Comparison of ENCODE assay signal across 8 cellular contexts in genomic region chr17:45051720-45052051, GRCh38. TPM values are rescaled to one million over a fixed set of nuclear protein-coding genes. Genes with fewer than 3 reads are reported as not detected.
DNase-seq lines count a peak whose midpoint lies in the region; ATAC-seq, FAIRE-seq and TF ChIP-seq lines count a peak whose summit lies in the region.
"Not testable (repeated sequence)": the region's sequence is repeated elsewhere in the genome, so short reads cannot be mapped to it uniquely, and the experiment has no call there.

No MANE protein-coding gene starts in this region.

- H3K4me2 ChIP-seq in BLaER1: 0 out of 2 replicates have a peak overlapping the region, but pooled peaks have one; percentile 91
- not testable (repeated sequence) for H3K4me2 ChIP-seq in SU-DHL-6 (ENCODE audit: low read depth, low read length, poor library complexity, severe bottlenecking)
- H3K4me2 ChIP-seq in H1 (ENCODE audit: insufficient read depth in 1 of 2, low read depth in 2 of 2, low read length in 2 of 2): peak overlapping the region in 1 of 2 experiments; percentile 80; a peak in 1 of 4 replicates

- CTCF ChIA-PET in H1 (lab: Charles Lee; ENCODE audit: partially characterized antibody): not testable (repeated sequence)

- H3K9me3 Mint-ChIP-seq in activated naive CD8-positive, alpha-beta T cell treated with anti-CD3 and anti-CD28 coated beads, Interleukin-2, amount 10 ng/mL, durations not matched to agents 7 days and 5 days: not testable (repeated sequence)

- TF ChIP-seq CTCF in SU-DHL-6 (IDR thresholded peaks at IDR 0.05; ENCODE audit: insufficient read depth, low read length, poor library complexity, severe bottlenecking); H1 (IDR thresholded peaks at IDR 0.05; ENCODE audit: control extremely low read depth in 1 of 3, insufficient read depth in 1 of 3, low read depth in 1 of 3, low read length in 3 of 3); pancreas (IDR thresholded peaks at IDR 0.05): not testable (repeated sequence)

- not testable (repeated sequence) for ATAC-seq in activated naive CD8-positive, alpha-beta T cell treated with anti-CD3 and anti-CD28 coated beads, Interleukin-2, amount 10 ng/mL, durations not matched to agents 7 days and 5 days (ENCODE audit: low read depth); pancreas

- H3K27ac Mint-ChIP-seq in activated naive CD8-positive, alpha-beta T cell treated with anti-CD3 and anti-CD28 coated beads, Interleukin-2, amount 10 ng/mL, durations not matched to agents 7 days and 5 days: peak overlapping the region; percentile 89

- H3K9ac ChIP-seq in BLaER1; H1 (replicated peaks in 1 of 4; ENCODE audit: extremely low read depth in 1 of 4, low read depth in 3 of 4, low read length in 3 of 4): not testable (repeated sequence)
- H3K9ac ChIP-seq in SU-DHL-6 (ENCODE audit: low read length) (peak overlapping the region; percentile 89), iPS-18a (ENCODE audit: low read length) (peak overlapping the region; percentile 69)

- not testable (repeated sequence) for H2BK120ac ChIP-seq in H1 (replicated peaks; ENCODE audit: low read depth, low read length)

- not testable (repeated sequence) for TF ChIP-seq RAD21 in H1 (IDR thresholded peaks at IDR 0.05 in 1 of 2, conservative IDR thresholded peaks at IDR 0.05 in 1 of 2; ENCODE audit: low read depth in 2 of 2, low read length in 2 of 2)

- H3K79me2 ChIP-seq in SU-DHL-6 (ENCODE audit: insufficient read depth, low read length) (peaks cover 40% of the 10 kb centered on the region), H1 (ENCODE audit: control insufficient read depth in 1 of 2, insufficient read depth in 2 of 2, low read length in 2 of 2) (peaks cover 0 to 26% of the 10 kb centered on the region in 2 experiments; a peak in 2 of 4 replicates)

- H3K4me1 ChIP-seq in BLaER1 (peaks cover 43% of the 10 kb centered on the region), pancreas (peaks cover 0 to 12% (median 0%) of the 10 kb centered on the region in 3 donors)
- not testable (repeated sequence) for H3K4me1 ChIP-seq in H1 (replicated peaks in 1 of 4; ENCODE audit: control insufficient read depth in 3 of 4, insufficient read depth in 4 of 4, low read length in 3 of 4); iPS-18a (ENCODE audit: control insufficient read depth, low read depth, low read length); thymus (ENCODE audit: control insufficient read depth, insufficient read depth, low read length)

- peaks cover 22% of the 10 kb centered on the region for H3F3A ChIP-seq in SU-DHL-6 (ENCODE audit: insufficient read depth)

- H3K27me3 ChIP-seq in BLaER1; SU-DHL-6 (ENCODE audit: low read length); H1 (replicated peaks in 1 of 4; ENCODE audit: control insufficient read depth in 3 of 4, extremely low read depth in 1 of 4, insufficient read depth in 3 of 4, low read length in 3 of 4); iPS-18a (ENCODE audit: control insufficient read depth, insufficient read depth, low read length); pancreas; thymus (ENCODE audit: control insufficient read depth, insufficient read depth): not testable (repeated sequence)

- not testable (repeated sequence) for TF ChIP-seq POLR2A in H1 (IDR thresholded peaks at IDR 0.05; ENCODE audit: control extremely low read depth in 1 of 2, low read depth in 2 of 2, low read length in 2 of 2)

- not testable (repeated sequence) for H3K56ac ChIP-seq in H1 (replicated peaks; ENCODE audit: insufficient read length, low read depth, low read length)

- not testable (repeated sequence) for H2BK12ac ChIP-seq in H1 (ENCODE audit: low read depth, low read length)

- H3K9me2 ChIP-seq in SU-DHL-6 (replicated peaks; ENCODE audit: insufficient read depth, low read length): not testable (repeated sequence)

- H3K4me3 Mint-ChIP-seq in activated naive CD8-positive, alpha-beta T cell treated with anti-CD3 and anti-CD28 coated beads, Interleukin-2, amount 10 ng/mL, durations not matched to agents 7 days and 5 days: not testable (repeated sequence)

- peaks cover 25% of the 10 kb centered on the region for H3K4me1 Mint-ChIP-seq in activated naive CD8-positive, alpha-beta T cell treated with anti-CD3 and anti-CD28 coated beads, Interleukin-2, amount 10 ng/mL, durations not matched to agents 7 days and 5 days

- not testable (repeated sequence) for H3K79me1 ChIP-seq in H1 (ENCODE audit: low read depth, low read length)

- not testable (repeated sequence) for H4K91ac ChIP-seq in H1 (replicated peaks; ENCODE audit: insufficient read length, low read length)

- peaks cover 10% of the 10 kb centered on the region for H3K36me3 Mint-ChIP-seq in activated naive CD8-positive, alpha-beta T cell treated with anti-CD3 and anti-CD28 coated beads, Interleukin-2, amount 10 ng/mL, durations not matched to agents 7 days and 5 days

- H3K27ac ChIP-seq in BLaER1; H1 (ENCODE audit: low read depth, low read length); iPS-18a (ENCODE audit: low read length); thymus (ENCODE audit: low read depth): not testable (repeated sequence)
- H3K27ac ChIP-seq in SU-DHL-6 (ENCODE audit: low read depth, low read length): peak overlapping the region; percentile 91
- H3K27ac ChIP-seq in pancreas: peak overlapping the region in 2 of 4 donors; percentile 65 to 66

- POLR2A ChIA-PET in activated naive CD8-positive, alpha-beta T cell treated with anti-CD3 and anti-CD28 coated beads, Interleukin-2, amount 10 ng/mL, durations not matched to agents 7 days and 5 days (lab: Charles Lee): interaction anchor here (1.9 to 4.7 kb wide), 2 partner anchors 10 to 97 kb away, joined by 5 to 64 read pairs; partner anchors contain the start of genes HEXIM1 and NMT1
- POLR2A ChIA-PET in H1 (lab: Charles Lee; ENCODE audit: partially characterized antibody): interaction anchor here (1.0 to 4.7 kb wide), 7 partner anchors 9 to 109 kb away, joined by 3 to 51 read pairs (median 4); partner anchors contain the start of genes HEXIM2 and NMT1

- H3K4ac ChIP-seq in H1 (replicated peaks; ENCODE audit: insufficient read length, low read depth, low read length): not testable (repeated sequence)

- peaks cover 14% of the 10 kb centered on the region; the same call in 1 of the 2 replicates for H4K20me1 ChIP-seq in BLaER1
- not testable (repeated sequence) for H4K20me1 ChIP-seq in SU-DHL-6 (ENCODE audit: low read depth, low read length); H1 (replicated peaks in 1 of 2; ENCODE audit: control insufficient read depth in 1 of 2, insufficient read depth in 2 of 2, low read length in 2 of 2)

- FAIRE-seq in H1 (lab: Jason Lieb, UNC); pancreas (lab: Jason Lieb, UNC): not testable (repeated sequence)

- peaks cover 11% of the 10 kb centered on the region; the same call in 1 of the 2 replicates for H3K36me3 ChIP-seq in BLaER1
- not testable (repeated sequence) for H3K36me3 ChIP-seq in SU-DHL-6 (ENCODE audit: low read length); H1 (ENCODE audit: control insufficient read depth in 2 of 4, insufficient read depth in 4 of 4, low read length in 3 of 4); iPS-18a (ENCODE audit: control insufficient read depth, low read depth, low read length); pancreas; thymus (ENCODE audit: control insufficient read depth, insufficient read depth)

- intact Hi-C loops in pancreas (cut with DNase I): not testable (repeated sequence)

- H3K23ac ChIP-seq in H1 (ENCODE audit: insufficient read length): not testable (repeated sequence)

- not testable (repeated sequence) for H3K9me3 ChIP-seq in BLaER1; SU-DHL-6 (ENCODE audit: insufficient read depth, low read length); H1 (ENCODE audit: insufficient read depth in 2 of 2, low read depth in 1 of 2, low read length in 1 of 2); iPS-18a (ENCODE audit: control insufficient read depth, low read depth, low read length); pancreas; thymus (ENCODE audit: control insufficient read depth)

- H2AK5ac ChIP-seq in H1 (ENCODE audit: low read depth, low read length): not testable (repeated sequence)

- H2AFZ ChIP-seq in SU-DHL-6 (ENCODE audit: low read depth, low read length, severe bottlenecking); H1 (ENCODE audit: low read length): not testable (repeated sequence)

- not testable (repeated sequence) for H3K18ac ChIP-seq in H1 (ENCODE audit: extremely low read depth, low read length)

- not testable (repeated sequence) for H2BK20ac ChIP-seq in H1 (ENCODE audit: low read length)

- not testable (repeated sequence) for H3K14ac ChIP-seq in H1 (ENCODE audit: insufficient read length)

- H2BK5ac ChIP-seq in H1 (ENCODE audit: low read depth, low read length): not testable (repeated sequence)

- not testable (repeated sequence) for TF ChIP-seq EP300 in H1 (IDR thresholded peaks at IDR 0.05; ENCODE audit: borderline replicate concordance in 1 of 2, low read depth in 2 of 2, low read length in 2 of 2)

- H3K27me3 Mint-ChIP-seq in activated naive CD8-positive, alpha-beta T cell treated with anti-CD3 and anti-CD28 coated beads, Interleukin-2, amount 10 ng/mL, durations not matched to agents 7 days and 5 days: not testable (repeated sequence)

- not testable (repeated sequence) for H4K5ac ChIP-seq in H1 (ENCODE audit: insufficient read length, low read depth, low read length)

- H3K4me3 ChIP-seq in BLaER1: peak overlapping the region; percentile 71
- peak overlapping the region; percentile 69; the same call in 1 of the 2 replicates for H3K4me3 ChIP-seq in Jurkat, Clone E6-1 (ENCODE audit: low read length)
- peak overlapping the region; percentile 82 for H3K4me3 ChIP-seq in SU-DHL-6 (ENCODE audit: insufficient read depth, low read length, poor library complexity, severe bottlenecking)
- H3K4me3 ChIP-seq in H1 (ENCODE audit: extremely low read depth in 1 of 4, insufficient read depth in 2 of 4, low read depth in 3 of 4, low read length in 4 of 4): peak overlapping the region in 2 of 4 experiments; percentile 53 to 75; a peak in 3 of 8 replicates
- H3K4me3 ChIP-seq in iPS-18a (ENCODE audit: low read length): not testable (repeated sequence)
- peak overlapping the region in 3 of 4 donors; percentile 36 to 63 (median 46) for H3K4me3 ChIP-seq in pancreas
- H3K4me3 ChIP-seq in thymus (ENCODE audit: low read length): peak overlapping the region; percentile 86

- not testable (repeated sequence) for H3K23me2 ChIP-seq in H1 (ENCODE audit: low read depth, low read length)

- H4K8ac ChIP-seq in H1 (ENCODE audit: extremely low read depth, insufficient read depth, low read length): not testable (repeated sequence)

- H2BK15ac ChIP-seq in H1 (ENCODE audit: low read length): not testable (repeated sequence)

- no CpG with 5 or more reads among the region's 54 CpGs for whole genome bisulfite sequencing in H1 (ENCODE audit: extremely low coverage in 1 of 2, insufficient coverage in 1 of 2, insufficient read length in 1 of 2, insufficient replicate concordance in 2 of 2, low coverage in 1 of 2, low lambda C conversion rate in 2 of 2, missing lambda C conversion rate in 1 of 2), 2 experiments
- WGBS in pancreas, 2 donors: 8% methylated on average over 2 of the region's 54 CpGs; no CpG with 5 or more reads in 1 of the 2 donors
- 4% methylated on average over 4 of the region's 54 CpGs for WGBS in thymus

- not testable (repeated sequence) for DNase-seq in Jurkat, Clone E6-1 (ENCODE audit: low read depth, low spot score); activated naive CD8-positive, alpha-beta T cell treated with anti-CD3 and anti-CD28 coated beads, Interleukin-2, amount 10 ng/mL, durations not matched to agents 7 days and 5 days; H1 (ENCODE audit: low read depth in 1 of 2, low spot score in 2 of 2); pancreas

RNA-seq across cellular contexts. Expression of gene DCAKD, which starts 0.3 kb away (rescaled TPM):
- polyA plus RNA-seq in Jurkat, Clone E6-1 (2012; ENCODE audit: insufficient read depth, insufficient read length): 47.0 TPM
- 10 to 100 TPM; 35.5 TPM for total RNA-seq in activated naive CD8-positive, alpha-beta T cell treated with anti-CD3 and anti-CD28 coated beads, Interleukin-2, amount 10 ng/mL, durations not matched to agents 7 days and 5 days
- total RNA-seq in H1 (2021; fragmentation: NEBNext Ultra II Directional; extraction: Animal tissue kit (Norgen Biotek cat#: 25700)): 33.7 and 35.6 TPM in 2 replicates
- polyA plus RNA-seq in H1 (2011; rRNA removed) (52.9 and 61.8 TPM in 2 replicates), pancreas (10 to 100 TPM in 1 of 2 donors, 1 to 10 TPM in 1; 9.8 to 14.1 TPM), thymus (24.7 TPM)
- 38.7 TPM for polyA plus RNA-seq in H1 (2011; cell fraction: cytosol; rRNA removed)
- polyA plus RNA-seq in H1 (2011; cell fraction: nucleus; rRNA removed): 50.3 TPM
- 35.6 to 46.5 TPM (median 40.8 TPM) in 4 replicates for polyA plus RNA-seq in H1 (2012, experiment 1 of 2)
- 33.9 TPM for polyA plus RNA-seq in H1 (2012, experiment 2 of 2)
- 25.6 TPM for polyA plus RNA-seq in H1 (2013, experiment 1 of 2)
- 23.7 TPM for polyA plus RNA-seq in H1 (2013, experiment 2 of 2)
- 38.0 and 42.8 TPM in 2 replicates for polyA minus RNA-seq in H1 (2011; rRNA and poly(A)+ RNA removed)
- 40.1 TPM for polyA minus RNA-seq in H1 (2011; cell fraction: cytosol; rRNA and poly(A)+ RNA removed)
- 25.0 TPM for polyA minus RNA-seq in H1 (2011; cell fraction: nucleus; rRNA and poly(A)+ RNA removed)
- total RNA-seq in pancreas: 10 to 100 TPM in 5 of 6 donors, 1 to 10 TPM in 1; 9.3 to 19.2 (median 12.1) TPM

RNA-seq across cellular contexts. Expression of gene NMT1, which starts 9.4 kb away (rescaled TPM):
- 180 TPM for polyA plus RNA-seq in Jurkat, Clone E6-1 (2012; ENCODE audit: insufficient read depth, insufficient read length)
- total RNA-seq in activated naive CD8-positive, alpha-beta T cell treated with anti-CD3 and anti-CD28 coated beads, Interleukin-2, amount 10 ng/mL, durations not matched to agents 7 days and 5 days: 100 to 1,000 TPM; 132 to 141 TPM
- 149 and 152 TPM in 2 replicates for total RNA-seq in H1 (2021; fragmentation: NEBNext Ultra II Directional; extraction: Animal tissue kit (Norgen Biotek cat#: 25700))
- polyA plus RNA-seq in H1 (2011; rRNA removed) (35.5 and 42.9 TPM in 2 replicates), pancreas (10 to 100 TPM; 27.0 to 37.9 TPM), thymus (39.3 TPM)
- polyA plus RNA-seq in H1 (2011; cell fraction: cytosol; rRNA removed): 40.4 TPM
- polyA plus RNA-seq in H1 (2011; cell fraction: nucleus; rRNA removed): 57.8 TPM
- polyA plus RNA-seq in H1 (2012, experiment 1 of 2): 85.4 to 115 TPM (median 89.7 TPM) in 4 replicates
- 47.2 TPM for polyA plus RNA-seq in H1 (2012, experiment 2 of 2)
- polyA plus RNA-seq in H1 (2013, experiment 1 of 2): 116 TPM
- polyA plus RNA-seq in H1 (2013, experiment 2 of 2): 99.8 TPM
- polyA minus RNA-seq in H1 (2011; rRNA and poly(A)+ RNA removed): 59.6 and 71.5 TPM in 2 replicates
- polyA minus RNA-seq in H1 (2011; cell fraction: cytosol; rRNA and poly(A)+ RNA removed): 418 TPM
- polyA minus RNA-seq in H1 (2011; cell fraction: nucleus; rRNA and poly(A)+ RNA removed): 41.7 TPM
- total RNA-seq in pancreas: 10 to 100 TPM; 31.7 to 66.5 (median 43.6) TPM
